In genomic region chr22:17873116-17873515, GRCh38 we compare ENCODE assay signal across 13 cellular contexts.
"Had no signal": no experiment of that assay in that cellular context is flagged by ENCODE, and none has a peak within 500 bp of the region (broad histone marks: within the 10 kb centered on the region; RNA-seq: fewer than 3 reads in every experiment).

No MANE protein-coding gene starts in this region.

- H3K27ac ChIP-seq: colonic mucosa, hepatocyte, thyroid gland had no signal

- DNase-seq: colonic mucosa; dermis blood vessel endothelial cell; effector CD4-positive, alpha-beta T cell; endodermal cell; foreskin melanocyte; mesendoderm; naive B cell; stimulated activated CD4-positive, alpha-beta T cell treated with anti-CD3 and anti-CD28 coated beads, Interleukin-2, amount 100 ng/mL, for 48 hours; stimulated activated naive CD8-positive, alpha-beta T cell treated with anti-CD3 and anti-CD28 coated beads, Interleukin-15, amount 100 ng/mL, for 72 hours; thyroid gland had no signal

- H3K9me3 ChIP-seq: colonic mucosa, thyroid gland had no signal

- ATAC-seq: left colon; stimulated activated naive CD8-positive, alpha-beta T cell treated with anti-CD3 and anti-CD28 coated beads, Interleukin-15, amount 100 ng/mL, for 72 hours had no signal

- H2AFZ ChIP-seq: hepatocyte had no signal

- H3K4me2 ChIP-seq: hepatocyte, smooth muscle cell had no signal

- H3K4me1 ChIP-seq: thyroid gland had no signal

- H3K4me3 ChIP-seq: colonic mucosa, hepatocyte, smooth muscle cell, thyroid gland had no signal

- H3K27me3 ChIP-seq: colonic mucosa, hepatocyte, thyroid gland had no signal
